Comparison of ENCODE assay signal across 23 cellular contexts in genomic region chr17:2277430-2278170, GRCh38.
"Had no signal": no experiment of that assay in that cellular context is flagged by ENCODE, and none has a peak within 500 bp of the region (broad histone marks: within the 10 kb centered on the region; RNA-seq: fewer than 3 reads in every experiment).

No MANE protein-coding gene starts in this region.

- ATAC-seq: natural killer cell; psoas muscle; right cardiac atrium; stimulated activated memory B cell treated with anti-CD40 and anti-IgM and Interleukin-4, amounts not matched to agents 10 μg/mL and 1 μg/mL and 100 μg/mL, for 72 hours; upper lobe of right lung had no signal

- H3K36me3 ChIP-seq: colonic mucosa, ovary, uterus had no signal

- H3K4me1 Mint-ChIP-seq: endodermal cell had no signal

- DNase-seq: colonic mucosa; effector CD8-positive, alpha-beta T cell; endodermal cell; head of caudate nucleus; natural killer cell; occipital lobe; ovary; posterior cingulate gyrus; psoas muscle; right cardiac atrium; spleen; stimulated activated CD4-positive, alpha-beta T cell treated with anti-CD3 and anti-CD28 coated beads, Interleukin-4, amount 100 ng/mL, for 4 hours; transverse colon; upper lobe of right lung; uterus had no signal

- H3K27me3 ChIP-seq: colonic mucosa, esophagus muscularis mucosa, ovary, spleen, transverse colon, upper lobe of right lung, uterus had no signal

- H3K9me3 Mint-ChIP-seq: dendritic cell treated with granulocyte-macrophage colony-stimulating factor and Interleukin-4, amounts not matched to agents 40 ng/mL and 50 ng/mL, for 4 days; endodermal cell; memory B cell; natural killer cell; stimulated activated memory B cell treated with anti-CD40 and anti-IgM and Interleukin-4, amounts not matched to agents 10 μg/mL and 1 μg/mL and 100 μg/mL, for 72 hours; stimulated activated naive CD8-positive, alpha-beta T cell treated with anti-CD3 and anti-CD28 coated beads, Interleukin-15, Interleukin-2, amounts not matched to agents 100 ng/mL and 50 ng/mL, for 24 hours had no signal

- H3K4me3 Mint-ChIP-seq: dendritic cell treated with granulocyte-macrophage colony-stimulating factor and Interleukin-4, amounts not matched to agents 40 ng/mL and 50 ng/mL, for 4 days; endodermal cell; memory B cell; natural killer cell; stimulated activated memory B cell treated with anti-CD40 and anti-IgM and Interleukin-4, amounts not matched to agents 10 μg/mL and 1 μg/mL and 100 μg/mL, for 72 hours; stimulated activated naive CD8-positive, alpha-beta T cell treated with anti-CD3 and anti-CD28 coated beads, Interleukin-15, Interleukin-2, amounts not matched to agents 100 ng/mL and 50 ng/mL, for 24 hours had no signal

- H3K4me3 ChIP-seq: colonic mucosa, esophagus muscularis mucosa, lung, ovary, psoas muscle, skin epidermis, spleen, thoracic aorta, transverse colon, upper lobe of right lung, uterus had no signal

- H3K27me3 Mint-ChIP-seq: dendritic cell treated with granulocyte-macrophage colony-stimulating factor and Interleukin-4, amounts not matched to agents 40 ng/mL and 50 ng/mL, for 4 days; memory B cell; stimulated activated memory B cell treated with anti-CD40 and anti-IgM and Interleukin-4, amounts not matched to agents 10 μg/mL and 1 μg/mL and 100 μg/mL, for 72 hours; stimulated activated naive CD8-positive, alpha-beta T cell treated with anti-CD3 and anti-CD28 coated beads, Interleukin-15, Interleukin-2, amounts not matched to agents 100 ng/mL and 50 ng/mL, for 24 hours had no signal

- H3K27ac ChIP-seq: colonic mucosa, esophagus muscularis mucosa, ovary, psoas muscle, skin epidermis, spleen, thoracic aorta, transverse colon, upper lobe of right lung, uterus had no signal

- H3K4me1 ChIP-seq: colonic mucosa, psoas muscle, transverse colon, upper lobe of right lung, uterus had no signal

- H3K9me3 ChIP-seq: colonic mucosa, esophagus muscularis mucosa, ovary, psoas muscle, spleen, thoracic aorta, transverse colon, upper lobe of right lung, uterus had no signal

- H3K27ac Mint-ChIP-seq: dendritic cell treated with granulocyte-macrophage colony-stimulating factor and Interleukin-4, amounts not matched to agents 40 ng/mL and 50 ng/mL, for 4 days; endodermal cell; natural killer cell; stimulated activated memory B cell treated with anti-CD40 and anti-IgM and Interleukin-4, amounts not matched to agents 10 μg/mL and 1 μg/mL and 100 μg/mL, for 72 hours; stimulated activated naive CD8-positive, alpha-beta T cell treated with anti-CD3 and anti-CD28 coated beads, Interleukin-15, Interleukin-2, amounts not matched to agents 100 ng/mL and 50 ng/mL, for 24 hours had no signal
